21 cellular contexts compared by ENCODE assay signal in genomic region chr14:76351941-76352340, GRCh38. TPM values are rescaled to one million over a fixed set of nuclear protein-coding genes. Genes with fewer than 3 reads are reported as not detected.
"Had no signal": no experiment of that assay in that cellular context is flagged by ENCODE, and none has a peak within 500 bp of the region (broad histone marks: within the 10 kb centered on the region; RNA-seq: fewer than 3 reads in every experiment).

No MANE protein-coding gene starts in this region.

- H3K4me3 Mint-ChIP-seq: stimulated activated naive CD8-positive, alpha-beta T cell treated with anti-CD3 and anti-CD28 coated beads, Interleukin-15, Interleukin-2, amounts not matched to agents 100 ng/mL and 50 ng/mL, for 24 hours had no signal

- ATAC-seq: naive thymus-derived CD4-positive, alpha-beta T cell; stimulated activated memory B cell treated with anti-CD40 and anti-IgM and Interleukin-4, amounts not matched to agents 10 μg/mL and 1 μg/mL and 100 μg/mL, for 72 hours had no signal

- H3K36me3 Mint-ChIP-seq: naive thymus-derived CD4-positive, alpha-beta T cell; stimulated activated memory B cell treated with anti-CD40 and anti-IgM and Interleukin-4, amounts not matched to agents 10 μg/mL and 1 μg/mL and 100 μg/mL, for 72 hours had no signal

- H3K4me1 Mint-ChIP-seq: stimulated activated memory B cell treated with anti-CD40 and anti-IgM and Interleukin-4, amounts not matched to agents 10 μg/mL and 1 μg/mL and 100 μg/mL, for 72 hours had no signal

- DNase-seq: cortex of kidney; dorsolateral prefrontal cortex; effector CD8-positive, alpha-beta T cell; glutamatergic neuron; islet precursor cell; mammary epithelial cell; naive thymus-derived CD4-positive, alpha-beta T cell; nephron progenitor cell; retina; right lobe of liver; stimulated activated CD4-positive, alpha-beta T cell treated with anti-CD3 and anti-CD28 coated beads, Interleukin-1b, Interleukin-23, amount 100 ng/mL, for 48 hours; stimulated activated CD4-positive, alpha-beta T cell treated with anti-CD3 and anti-CD28 coated beads, Interleukin-4, amount 100 ng/mL, for 24 hours; testis had no signal

- H3K9me3 ChIP-seq: gastroesophageal sphincter, prostate gland, right lobe of liver, testis, tibial nerve had no signal

- H3K27ac Mint-ChIP-seq: naive thymus-derived CD4-positive, alpha-beta T cell; nephron progenitor cell; stimulated activated memory B cell treated with anti-CD40 and anti-IgM and Interleukin-4, amounts not matched to agents 10 μg/mL and 1 μg/mL and 100 μg/mL, for 72 hours; stimulated activated naive CD8-positive, alpha-beta T cell treated with anti-CD3 and anti-CD28 coated beads, Interleukin-15, Interleukin-2, amounts not matched to agents 100 ng/mL and 50 ng/mL, for 24 hours had no signal

RNA-seq across cellular contexts. Expression of gene ESRRB, which starts 24.0 kb away (rescaled TPM):
- total RNA-seq: fibroblast of lung, fibroblast of villous mesenchyme, omental fat pad had no signal
